19 cellular contexts compared by ENCODE assay signal in the genomic region with DNA sequence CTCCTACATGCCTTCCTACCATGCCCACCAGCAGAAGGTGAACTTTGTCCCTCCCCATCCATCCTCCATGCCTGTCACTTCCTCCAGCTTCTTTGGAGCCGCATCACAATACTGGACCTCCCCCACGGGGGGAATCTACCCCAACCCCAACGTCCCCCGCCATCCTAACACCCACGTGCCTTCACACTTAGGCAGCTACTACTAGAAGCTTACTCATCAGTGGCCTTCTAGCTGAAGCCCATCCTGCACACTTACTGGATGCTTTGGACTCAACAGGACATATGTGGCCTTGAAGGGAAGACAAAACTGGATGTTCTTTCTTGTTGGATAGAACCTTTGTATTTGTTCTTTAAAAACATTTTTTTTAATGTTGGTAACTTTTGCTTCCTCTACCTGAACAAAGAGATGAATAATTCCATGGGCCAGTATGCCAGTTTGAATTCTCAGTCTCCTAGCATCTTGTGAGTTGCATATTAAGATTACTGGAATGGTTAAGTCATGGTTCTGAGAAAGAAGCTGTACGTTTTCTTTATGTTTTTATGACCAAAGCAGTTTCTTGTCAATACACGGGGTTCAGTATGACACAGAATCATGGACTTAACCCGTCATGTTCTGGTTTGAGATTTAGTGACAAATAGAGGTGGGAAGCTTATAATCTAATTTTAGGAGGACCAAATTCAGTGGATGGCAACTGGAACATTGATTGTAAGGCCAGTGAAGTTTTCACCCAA. TPM values are rescaled to one million over a fixed set of nuclear protein-coding genes. Genes with fewer than 3 reads are reported as not detected.
DNase-seq lines count a peak whose midpoint lies in the region; ATAC-seq and TF ChIP-seq lines count a peak whose summit lies in the region.
"Had no signal": no experiment of that assay in that cellular context is flagged by ENCODE, and none has a peak within 500 bp of the region (broad histone marks: within the 10 kb centered on the region; RNA-seq: fewer than 3 reads in every experiment).

No MANE protein-coding gene starts in this region.

- H2AK5ac ChIP-seq in H9 (ENCODE audit: insufficient read length, low read length), result no peak overlapping the region

- H3K4me2 ChIP-seq in H9 (ENCODE audit: insufficient read depth, insufficient read length, low read length), result no peak overlapping the region

- peaks cover 54% of the 10 kb centered on the region for H3K36me3 Mint-ChIP-seq in activated naive CD4-positive, alpha-beta T cell treated with anti-CD3 and anti-CD28 coated beads, Interleukin-2, amount 10 ng/mL, durations not matched to agents 7 days and 5 days
- H3K36me3 Mint-ChIP-seq in activated naive CD4-positive, alpha-beta T cell treated with anti-CD3 and anti-CD28 coated beads for 36 hours (ENCODE audit: low read depth), result peaks cover 29% of the 10 kb centered on the region
- H3K36me3 Mint-ChIP-seq in T-cell, result peaks cover 63% of the 10 kb centered on the region
- H3K36me3 Mint-ChIP-seq in endothelial cell (ENCODE audit: low read depth, unreplicated experiment), result peaks cover 46% of the 10 kb centered on the region
- peaks cover 46% of the 10 kb centered on the region for H3K36me3 Mint-ChIP-seq in stimulated activated naive CD8-positive, alpha-beta T cell treated with anti-CD3 and anti-CD28 coated beads, Interleukin-15, Interleukin-2, amounts not matched to agents 100 ng/mL and 50 ng/mL, for 24 hours (ENCODE audit: low read depth)
- H3K36me3 Mint-ChIP-seq in H9 (ENCODE audit: insufficient read depth in 1 of 3, low read depth in 3 of 3), result no peaks in the 10 kb centered on the region

- CTCF ChIA-PET in activated naive CD4-positive, alpha-beta T cell treated with anti-CD3 and anti-CD28 coated beads, Interleukin-2, amount 10 ng/mL, durations not matched to agents 7 days and 5 days (lab: Charles Lee), result interaction anchor here (0.9 to 2.9 kb wide), 2 partner anchors 16 to 20 kb away, joined by 3 to 8 read pairs; no protein-coding TSS in a partner anchor
- CTCF ChIA-PET in activated naive CD4-positive, alpha-beta T cell treated with anti-CD3 and anti-CD28 coated beads for 36 hours (lab: Charles Lee), result no interaction called here
- CTCF ChIA-PET in T-cell (lab: Charles Lee), result interaction anchor here in 1 of 2 donors (0.6 kb wide), 1 partner anchor 34 kb away, joined by 6 read pairs; no protein-coding TSS in a partner anchor

- H3K79me2 ChIP-seq in H9 (ENCODE audit: insufficient read depth, low read length), result no peaks in the 10 kb centered on the region

- WGBS in H9 (ENCODE audit: extremely low coverage, insufficient read length, low lambda C conversion rate), result no CpG with 5 or more reads among the region's 8 CpGs

- no peak overlapping the region for H2AFZ ChIP-seq in H9 (ENCODE audit: low read length)

- no peak overlapping the region for H3K9ac ChIP-seq in H9 (ENCODE audit: extremely low read depth, insufficient read length, low read length)

- H4K91ac ChIP-seq in H9 (ENCODE audit: insufficient read length, low read depth, low read length), result no peak overlapping the region

- H4K5ac ChIP-seq in H9 (ENCODE audit: insufficient read length, low read depth, low read length), result no peak overlapping the region

- no peak overlapping the region for H3K27ac ChIP-seq in H9 (ENCODE audit: insufficient read length, low read depth, low read length)
- H3K27ac ChIP-seq: Peyer's patch had no signal

- no peak overlapping the region for H3T11ph ChIP-seq in H9 (ENCODE audit: low read length)

- H2BK15ac ChIP-seq in H9 (ENCODE audit: low read depth, low read length), result no peak overlapping the region

- intact Hi-C loops in activated naive CD4-positive, alpha-beta T cell treated with anti-CD3 and anti-CD28 coated beads for 36 hours (cut with micrococcal nuclease), result no loop called here

- H3K4me1 ChIP-seq in H9 (ENCODE audit: insufficient read depth, low read length), result peaks cover 4% of the 10 kb centered on the region; the same call in 1 of the 2 replicates
- H3K4me1 ChIP-seq: Peyer's patch had no signal

- H2BK20ac ChIP-seq in H9 (ENCODE audit: low read depth, low read length, poor library complexity, severe bottlenecking), result no peak overlapping the region

- H3K27ac Mint-ChIP-seq in activated naive CD4-positive, alpha-beta T cell treated with anti-CD3 and anti-CD28 coated beads, Interleukin-2, amount 10 ng/mL, durations not matched to agents 7 days and 5 days, result peak overlapping the region; percentile 25
- no peak overlapping the region for H3K27ac Mint-ChIP-seq in activated naive CD4-positive, alpha-beta T cell treated with anti-CD3 and anti-CD28 coated beads for 36 hours
- peak overlapping the region; percentile 2 to 79 for H3K27ac Mint-ChIP-seq in T-cell
- no peak overlapping the region for H3K27ac Mint-ChIP-seq in endothelial cell (ENCODE audit: unreplicated experiment)
- peak overlapping the region; percentile 26 for H3K27ac Mint-ChIP-seq in stimulated activated naive CD8-positive, alpha-beta T cell treated with anti-CD3 and anti-CD28 coated beads, Interleukin-15, Interleukin-2, amounts not matched to agents 100 ng/mL and 50 ng/mL, for 24 hours
- H3K27ac Mint-ChIP-seq in H9, result no peak overlapping the region

- H2BK12ac ChIP-seq in H9 (ENCODE audit: insufficient read length, low read depth, low read length), result no peak overlapping the region

- no peak overlapping the region for H3K14ac ChIP-seq in H9 (ENCODE audit: insufficient read depth, low read length)

- H3K4me1 Mint-ChIP-seq in activated naive CD4-positive, alpha-beta T cell treated with anti-CD3 and anti-CD28 coated beads, Interleukin-2, amount 10 ng/mL, durations not matched to agents 7 days and 5 days, result peaks cover 3% of the 10 kb centered on the region
- H3K4me1 Mint-ChIP-seq in activated naive CD4-positive, alpha-beta T cell treated with anti-CD3 and anti-CD28 coated beads for 36 hours (ENCODE audit: low read depth), result peaks cover 12% of the 10 kb centered on the region
- H3K4me1 Mint-ChIP-seq in T-cell (peaks cover 0 to 7% (median 0%) of the 10 kb centered on the region in 3 donors), endothelial cell (ENCODE audit: unreplicated experiment) (peaks cover 16% of the 10 kb centered on the region), H9 (peaks cover 17 to 20% of the 10 kb centered on the region in 2 experiments)
- peaks cover 29% of the 10 kb centered on the region for H3K4me1 Mint-ChIP-seq in stimulated activated naive CD8-positive, alpha-beta T cell treated with anti-CD3 and anti-CD28 coated beads, Interleukin-15, Interleukin-2, amounts not matched to agents 100 ng/mL and 50 ng/mL, for 24 hours (ENCODE audit: low read depth)

- H3K23ac ChIP-seq in H9 (ENCODE audit: insufficient read length, low read depth, low read length), result no peak overlapping the region

- H3K9me3 ChIP-seq in H9 (ENCODE audit: control insufficient read depth, low read depth, low read length), result no peaks in the 10 kb centered on the region
- H3K9me3 ChIP-seq: Peyer's patch had no signal

- POLR2A ChIA-PET in T-cell (lab: Charles Lee), result interaction anchor here in 1 of 2 donors (0.6 kb wide), 2 partner anchors 297 to 322 kb away, joined by 3 read pairs; no protein-coding TSS in a partner anchor

- H3K79me1 ChIP-seq in H9 (ENCODE audit: insufficient read depth, low read depth, low read length, poor library complexity, severe bottlenecking), result no peaks in the 10 kb centered on the region

- no peak overlapping the region for H2BK120ac ChIP-seq in H9 (ENCODE audit: low read depth, low read length, poor library complexity, severe bottlenecking)

- peaks cover 3% of the 10 kb centered on the region for H3K23me2 ChIP-seq in H9 (ENCODE audit: insufficient read length, low read depth, low read length, poor library complexity, severe bottlenecking)

- no peak for TF ChIP-seq CTCF in endothelial cell (IDR thresholded peaks at IDR 0.05; ENCODE audit: unreplicated experiment)
- TF ChIP-seq CTCF in H9 (conservative IDR thresholded peaks at IDR 0.05), result no peak

- no peaks in the 10 kb centered on the region for H3K27me3 ChIP-seq in H9 (ENCODE audit: insufficient read depth, low read length)
- H3K27me3 ChIP-seq: Peyer's patch had no signal

- no peak overlapping the region for H3K18ac ChIP-seq in H9 (ENCODE audit: insufficient read length, low read depth, low read length)

- H3K4ac ChIP-seq in H9 (ENCODE audit: low read depth, low read length), result no peak overlapping the region

- no peak overlapping the region for H2BK5ac ChIP-seq in H9 (ENCODE audit: insufficient read length, low read length)

- no peaks in the 10 kb centered on the region for H3K27me3 Mint-ChIP-seq in activated naive CD4-positive, alpha-beta T cell treated with anti-CD3 and anti-CD28 coated beads, Interleukin-2, amount 10 ng/mL, durations not matched to agents 7 days and 5 days
- no peaks in the 10 kb centered on the region for H3K27me3 Mint-ChIP-seq in activated naive CD4-positive, alpha-beta T cell treated with anti-CD3 and anti-CD28 coated beads for 36 hours (ENCODE audit: low read depth)
- H3K27me3 Mint-ChIP-seq in T-cell (no peaks in the 10 kb centered on the region), endothelial cell (ENCODE audit: unreplicated experiment) (no peaks in the 10 kb centered on the region), H9 (ENCODE audit: low read depth) (peaks cover 4% of the 10 kb centered on the region; the same call in 1 of the 2 replicates)
- H3K27me3 Mint-ChIP-seq in stimulated activated naive CD8-positive, alpha-beta T cell treated with anti-CD3 and anti-CD28 coated beads, Interleukin-15, Interleukin-2, amounts not matched to agents 100 ng/mL and 50 ng/mL, for 24 hours, result no peaks in the 10 kb centered on the region
- H3K27me3 Mint-ChIP-seq: CD4-positive, alpha-beta T cell had no signal

- H4K20me1 ChIP-seq in H9 (ENCODE audit: control insufficient read depth, insufficient read depth, insufficient read length), result no peaks in the 10 kb centered on the region

- no peak overlapping the region for H3K4me3 Mint-ChIP-seq in activated naive CD4-positive, alpha-beta T cell treated with anti-CD3 and anti-CD28 coated beads, Interleukin-2, amount 10 ng/mL, durations not matched to agents 7 days and 5 days
- H3K4me3 Mint-ChIP-seq in activated naive CD4-positive, alpha-beta T cell treated with anti-CD3 and anti-CD28 coated beads for 36 hours, result no peak overlapping the region
- no peak overlapping the region for H3K4me3 Mint-ChIP-seq in T-cell
- peak overlapping the region; percentile 70 for H3K4me3 Mint-ChIP-seq in endothelial cell (ENCODE audit: unreplicated experiment)
- no peak overlapping the region for H3K4me3 Mint-ChIP-seq in stimulated activated naive CD8-positive, alpha-beta T cell treated with anti-CD3 and anti-CD28 coated beads, Interleukin-15, Interleukin-2, amounts not matched to agents 100 ng/mL and 50 ng/mL, for 24 hours
- H3K4me3 Mint-ChIP-seq in H9, result no peak overlapping the region; a peak in 1 of 5 replicates
- H3K4me3 Mint-ChIP-seq: CD4-positive, alpha-beta T cell had no signal

- no peak for DNase-seq in activated naive CD4-positive, alpha-beta T cell treated with anti-CD3 and anti-CD28 coated beads, Interleukin-2, amount 10 ng/mL, durations not matched to agents 7 days and 5 days
- no peak for DNase-seq in activated naive CD4-positive, alpha-beta T cell treated with anti-CD3 and anti-CD28 coated beads for 36 hours
- DNase-seq in T-cell, result no peak
- no peak for DNase-seq in endothelial cell (ENCODE audit: low spot score)
- DNase-seq in kidney tubule cell (ENCODE audit: low spot score), result no peak
- DNase-seq in H9, result no peak
- DNase-seq: ACHN; CD4-positive, alpha-beta T cell; H7; Kasumi-1; NCI-H1417; NCI-H1930; NCI-H2171 treated with DMSO at 0.1 percent for 48 hours; NCI-H774; Peyer's patch; SHP77 treated with DMSO at 0.1 percent for 48 hours had no signal

- H3K9me3 Mint-ChIP-seq in activated naive CD4-positive, alpha-beta T cell treated with anti-CD3 and anti-CD28 coated beads, Interleukin-2, amount 10 ng/mL, durations not matched to agents 7 days and 5 days, result no peaks in the 10 kb centered on the region
- no peaks in the 10 kb centered on the region for H3K9me3 Mint-ChIP-seq in activated naive CD4-positive, alpha-beta T cell treated with anti-CD3 and anti-CD28 coated beads for 36 hours
- H3K9me3 Mint-ChIP-seq in T-cell (no peaks in the 10 kb centered on the region), endothelial cell (ENCODE audit: unreplicated experiment) (no peaks in the 10 kb centered on the region), H9 (no peaks in the 10 kb centered on the region; a peak in 1 of 5 replicates)
- H3K9me3 Mint-ChIP-seq in stimulated activated naive CD8-positive, alpha-beta T cell treated with anti-CD3 and anti-CD28 coated beads, Interleukin-15, Interleukin-2, amounts not matched to agents 100 ng/mL and 50 ng/mL, for 24 hours, result no peaks in the 10 kb centered on the region
- H3K9me3 Mint-ChIP-seq: CD4-positive, alpha-beta T cell had no signal

- no peak overlapping the region for H3K56ac ChIP-seq in H9 (ENCODE audit: insufficient read length, low read depth, low read length)

- no peak for ATAC-seq in T-cell (replicated peaks in 1 of 4)
- no peak for ATAC-seq in SK-N-SH treated with all-trans-retinoic acid at 6 μM for 48 hours

- no peak overlapping the region for H4K8ac ChIP-seq in H9 (replicated peaks; ENCODE audit: insufficient read length, low read depth, low read length)

RNA-seq across cellular contexts. Expression of gene KCNJ1, which starts 56.1 kb away (rescaled TPM):
- total RNA-seq in activated naive CD4-positive, alpha-beta T cell treated with anti-CD3 and anti-CD28 coated beads for 36 hours, result not detected
- total RNA-seq in T-cell, result not detected
- not detected for total RNA-seq in endothelial cell (ENCODE audit: unreplicated experiment)
- not detected in 2 replicates for total RNA-seq in H9 (2021)
- total RNA-seq: NCI-H460, Peyer's patch had no signal

Comparison
In these comparisons a context has a peak if more than half of its experiments do, and no peak if none do; other contexts are left out.
1. H3K27ac Mint-ChIP-seq: peak in activated naive CD4-positive, alpha-beta T cell treated with anti-CD3 and anti-CD28 coated beads, Interleukin-2, amount 10 ng/mL, durations not matched to agents 7 days and 5 days (single experiment), T-cell (2 of 2) and stimulated activated naive CD8-positive, alpha-beta T cell treated with anti-CD3 and anti-CD28 coated beads, Interleukin-15, Interleukin-2, amounts not matched to agents 100 ng/mL and 50 ng/mL, for 24 hours (single experiment); none in activated naive CD4-positive, alpha-beta T cell treated with anti-CD3 and anti-CD28 coated beads for 36 hours (single experiment), endothelial cell (single experiment) and H9 (0 of 3).